10 cellular contexts compared by ENCODE assay signal in the genomic region with DNA sequence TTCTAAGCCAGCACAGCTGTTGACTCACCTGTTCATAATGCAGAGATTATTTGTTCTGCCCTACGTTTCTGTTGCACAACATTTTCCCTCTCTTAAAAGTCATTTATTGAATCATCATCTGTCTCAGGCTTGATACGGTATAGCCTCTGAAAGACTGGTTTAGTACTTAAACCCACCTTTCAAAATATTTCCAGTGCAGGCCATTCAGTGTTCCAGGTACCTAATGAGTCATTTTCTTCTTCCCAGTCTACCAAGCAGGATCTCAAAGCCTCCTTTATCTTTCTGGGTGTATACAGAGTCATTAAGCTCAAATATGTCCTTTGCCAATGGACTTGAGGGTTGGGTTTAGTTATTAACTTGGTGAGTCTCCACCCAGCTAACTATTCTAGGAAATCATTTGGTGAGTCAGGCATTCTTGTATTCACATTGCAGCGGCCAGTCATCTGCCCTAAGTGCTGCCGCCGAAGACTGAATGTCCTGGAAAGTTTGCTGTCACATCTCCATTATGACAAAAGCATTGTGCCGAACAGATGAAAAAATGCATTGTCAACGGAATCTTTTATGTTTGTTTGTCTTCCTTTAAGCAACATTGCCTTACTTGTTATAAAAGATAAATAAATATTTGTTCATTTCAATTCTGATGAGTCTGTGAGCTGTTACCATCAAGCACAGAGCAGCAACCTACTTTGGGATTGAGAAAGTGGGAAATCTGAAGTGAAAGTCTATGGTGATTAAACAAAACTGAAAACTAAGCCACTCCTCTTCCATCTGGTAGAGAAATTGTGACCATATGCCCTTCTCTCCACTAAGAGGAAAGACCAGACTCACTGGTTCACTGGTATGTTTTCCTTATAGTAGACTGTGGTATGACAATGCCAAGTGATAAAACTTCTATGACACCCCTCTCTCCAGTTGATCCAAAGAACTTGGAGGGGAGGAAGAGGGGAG. TPM values are rescaled to one million over a fixed set of nuclear protein-coding genes. Genes with fewer than 3 reads are reported as not detected.
DNase-seq lines count a peak whose midpoint lies in the region; ATAC-seq and TF ChIP-seq lines count a peak whose summit lies in the region.
"Had no signal": no experiment of that assay in that cellular context is flagged by ENCODE, and none has a peak within 500 bp of the region (broad histone marks: within the 10 kb centered on the region; RNA-seq: fewer than 3 reads in every experiment).

No MANE protein-coding gene starts in this region.

- H3K9me3 Mint-ChIP-seq in activated T-cell treated with anti-CD3 and anti-CD28 coated beads, Interleukin-2, amount 50 U/mL, for 4 hours = no peaks in the 10 kb centered on the region

- H3K27ac ChIP-seq in heart right ventricle (peak overlapping the region in 6 of 10 donors; percentile 18 to 74 (median 65)), right atrium auricular region (peak overlapping the region in 1 of 2 donors; percentile 37), VCaP (peak overlapping the region; percentile 74), vagina (peak overlapping the region; percentile 20)

- TF ChIP-seq POLR2A in vagina (IDR thresholded peaks at IDR 0.05) = no peak

- H3K36me3 Mint-ChIP-seq in activated T-cell treated with anti-CD3 and anti-CD28 coated beads, Interleukin-2, amount 50 U/mL, for 4 hours (ENCODE audit: insufficient read depth) = no peaks in the 10 kb centered on the region

- DNase-seq in heart right ventricle (peak in 1 of 2 donors; percentile 13), right atrium auricular region (ENCODE audit: low spot score) (no peak), kidney glomerular epithelial cell (lab: John Stamatoyannopoulos, UW) (peak; percentile 97), vagina (ENCODE audit: extremely low spot score in 2 of 2) (no peak), DMS79 (lab: John Stamatoyannopoulos, UW) (no peak)
- no peak for DNase-seq in activated T-cell treated with anti-CD3 and anti-CD28 coated beads, Interleukin-2, amount 50 U/mL, for 4 hours
- DNase-seq: activated CD4-positive, alpha-beta T cell treated with anti-CD3 and anti-CD28 coated beads, Interleukin-2, amount 50 U/mL, for 48 hours; MM.1S had no signal

- peaks cover 0 to 13% (median 0%) of the 10 kb centered on the region in 7 donors for H3K27me3 ChIP-seq in heart right ventricle
- H3K27me3 ChIP-seq in right atrium auricular region = no peaks in the 10 kb centered on the region
- no peaks in the 10 kb centered on the region for H3K27me3 ChIP-seq in vagina

- no peak overlapping the region for H3K4me3 Mint-ChIP-seq in activated T-cell treated with anti-CD3 and anti-CD28 coated beads, Interleukin-2, amount 50 U/mL, for 4 hours

- H3K4me1 ChIP-seq in heart right ventricle = peaks cover 0 to 28% (median 5%) of the 10 kb centered on the region in 9 donors
- no peaks in the 10 kb centered on the region for H3K4me1 ChIP-seq in right atrium auricular region
- peaks cover 6% of the 10 kb centered on the region for H3K4me1 ChIP-seq in vagina

- H3K4me3 ChIP-seq in heart right ventricle = no peak overlapping the region
- no peak overlapping the region for H3K4me3 ChIP-seq in right atrium auricular region
- H3K4me3 ChIP-seq in vagina = no peak overlapping the region

- H3K36me3 ChIP-seq in heart right ventricle (no peaks in the 10 kb centered on the region), right atrium auricular region (no peaks in the 10 kb centered on the region), vagina (no peaks in the 10 kb centered on the region)

- intact Hi-C loops in heart right ventricle (cut with DNase I) = no loop called here
- intact Hi-C loops in vagina (cut with DNase I) = no loop called here

- ATAC-seq in heart right ventricle (peak; percentile 33 to 97 (median 86)), HG03378 (IDR thresholded peaks at IDR 0.05; ENCODE audit: unreplicated experiment) (no peak)
- no peak for ATAC-seq in activated T-cell treated with anti-CD3 and anti-CD28 coated beads, Interleukin-2, amount 50 U/mL, for 4 hours

- H3K9me3 ChIP-seq in heart right ventricle = no peaks in the 10 kb centered on the region
- H3K9me3 ChIP-seq in right atrium auricular region = no peaks in the 10 kb centered on the region
- no peaks in the 10 kb centered on the region for H3K9me3 ChIP-seq in vagina

- no peak for TF ChIP-seq CTCF in heart right ventricle (IDR thresholded peaks at IDR 0.05)
- no peak for TF ChIP-seq CTCF in right atrium auricular region (IDR thresholded peaks at IDR 0.05)
- no peak for TF ChIP-seq CTCF in VCaP (conservative IDR thresholded peaks at IDR 0.05)
- no peak for TF ChIP-seq CTCF in vagina (IDR thresholded peaks at IDR 0.05)

- peaks cover 16% of the 10 kb centered on the region for H3K27me3 Mint-ChIP-seq in activated T-cell treated with anti-CD3 and anti-CD28 coated beads, Interleukin-2, amount 50 U/mL, for 4 hours (ENCODE audit: low read depth)

- H3K4me1 Mint-ChIP-seq in activated T-cell treated with anti-CD3 and anti-CD28 coated beads, Interleukin-2, amount 50 U/mL, for 4 hours (ENCODE audit: low read depth) = no peaks in the 10 kb centered on the region

- WGBS in heart right ventricle, 2 donors = 55 to 62% methylated on average over 7 of the region's 7 CpGs

RNA-seq across cellular contexts. Expression of a gene that starts 14.3 kb away (rescaled TPM):
- total RNA-seq in heart right ventricle (10 to 100 TPM; 10.5 to 18.0 (median 12.8) TPM), right atrium auricular region (10 to 100 TPM; 19.5 TPM), vagina (67.3 TPM)
- polyA plus RNA-seq in heart right ventricle = 10 to 100 TPM in 1 of 2 donors, 1 to 10 TPM in 1; 4.8 to 13.7 TPM
- 1 to 10 TPM; 3.0 to 3.5 (median 3.5) TPM for total RNA-seq in activated T-cell treated with anti-CD3 and anti-CD28 coated beads, Interleukin-2, amount 50 U/mL, for 4 hours

Comparison
In these comparisons a context has a peak if more than half of its experiments do, and no peak if none do; other contexts are left out.
1. ATAC-seq: peak in heart right ventricle (8 of 8); none in HG03378 (single experiment) and activated T-cell treated with anti-CD3 and anti-CD28 coated beads, Interleukin-2, amount 50 U/mL, for 4 hours (0 of 2).